In genomic region chr16:1344499-1344898, GRCh38 we compare ENCODE assay signal across 15 cellular contexts.
"Had no signal": no experiment of that assay in that cellular context is flagged by ENCODE, and none has a peak within 500 bp of the region (broad histone marks: within the 10 kb centered on the region; RNA-seq: fewer than 3 reads in every experiment).

No MANE protein-coding gene starts in this region.

- H3K9me3 Mint-ChIP-seq: dendritic cell treated with granulocyte-macrophage colony-stimulating factor and Interleukin-4, amounts not matched to agents 40 ng/mL and 50 ng/mL, for 4 days; effector memory CD8-positive, alpha-beta T cell; nephron had no signal

- H3K27ac Mint-ChIP-seq: nephron had no signal

- H3K27me3 Mint-ChIP-seq: effector memory CD8-positive, alpha-beta T cell had no signal

- DNase-seq: effector memory CD8-positive, alpha-beta T cell; gastrocnemius medialis; heart right ventricle; hypothalamus; islet precursor cell; mammary epithelial cell; midbrain; psoas muscle; sigmoid colon; stimulated activated CD4-positive, alpha-beta T cell treated with anti-CD3 and anti-CD28 coated beads, Interleukin-2, amount 100 ng/mL, for 24 hours; stimulated activated CD4-positive, alpha-beta T cell treated with anti-CD3 and anti-CD28 coated beads, Interleukin-4, amount 100 ng/mL, for 4 hours; stimulated activated naive CD4-positive, alpha-beta T cell; trophoblast cell had no signal

- ATAC-seq: effector memory CD8-positive, alpha-beta T cell; gastrocnemius medialis; heart right ventricle; psoas muscle had no signal

- H3K4me3 Mint-ChIP-seq: dendritic cell treated with granulocyte-macrophage colony-stimulating factor and Interleukin-4, amounts not matched to agents 40 ng/mL and 50 ng/mL, for 4 days; effector memory CD8-positive, alpha-beta T cell had no signal
